ENCODE assay signal across 13 cellular contexts in the genomic region with DNA sequence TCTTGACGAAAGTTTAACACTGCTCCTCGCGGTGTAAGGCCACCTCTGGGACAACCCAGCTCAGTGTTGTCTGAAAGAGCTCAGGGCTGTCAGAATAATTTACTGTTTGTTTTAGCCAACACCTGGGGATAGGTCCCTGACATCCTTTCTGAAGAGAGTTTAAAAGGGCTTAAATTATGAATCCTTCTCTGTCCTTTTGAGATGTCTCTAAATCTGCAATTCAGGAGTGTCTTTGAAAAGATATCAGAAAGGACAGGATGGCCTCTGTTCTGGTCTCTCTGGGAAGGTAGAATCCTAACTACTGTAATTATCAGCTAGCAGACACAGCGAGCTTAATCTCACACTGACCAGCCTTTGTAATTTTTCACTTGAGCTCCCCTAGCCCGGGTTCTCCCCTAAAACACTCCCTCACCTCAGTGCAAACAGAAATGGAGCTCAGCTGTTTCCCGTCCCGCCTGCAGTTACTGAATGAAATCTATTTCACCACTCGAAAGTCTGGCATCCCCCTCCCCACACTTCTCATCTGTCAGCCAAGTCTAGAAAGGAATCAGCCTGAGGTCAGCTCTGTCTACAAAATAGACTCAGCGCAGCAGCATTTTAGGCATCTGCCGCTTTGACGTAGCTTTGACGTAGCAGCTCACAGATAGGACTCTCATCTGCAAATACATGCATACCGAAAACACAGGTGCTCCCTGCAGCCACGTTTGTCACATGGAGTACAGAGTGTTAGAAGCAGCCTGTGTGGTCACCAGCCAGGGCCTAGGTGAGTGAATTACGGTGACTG. TPM values are rescaled to one million over a fixed set of nuclear protein-coding genes. Genes with fewer than 3 reads are reported as not detected.
DNase-seq lines count a peak whose midpoint lies in the region; ATAC-seq, FAIRE-seq and TF ChIP-seq lines count a peak whose summit lies in the region.
"Had no signal": no experiment of that assay in that cellular context is flagged by ENCODE, and none has a peak within 500 bp of the region (broad histone marks: within the 10 kb centered on the region; RNA-seq: fewer than 3 reads in every experiment).

No MANE protein-coding gene starts in this region.

- H3K36me3 Mint-ChIP-seq in activated CD8-positive, alpha-beta T cell treated with anti-CD3 and anti-CD28 coated beads for 36 hours (ENCODE audit: low read depth), result peaks cover 12% of the 10 kb centered on the region
- peaks cover 22% of the 10 kb centered on the region for H3K36me3 Mint-ChIP-seq in activated CD8-positive, alpha-beta T cell treated with anti-CD3 and anti-CD28 coated beads, Interleukin-2, amount 10 ng/mL, durations not matched to agents 7 days and 5 days (ENCODE audit: low read depth)

- no peak overlapping the region for H3K4ac ChIP-seq in trophoblast cell (ENCODE audit: low read depth, low read length)

- H3K27ac ChIP-seq in gastroesophageal sphincter (peak overlapping the region in 3 of 4 donors; percentile 50 to 91 (median 91)), trophoblast cell (ENCODE audit: low read depth, low read length) (no peak overlapping the region)

- intact Hi-C loops in activated CD8-positive, alpha-beta T cell treated with anti-CD3 and anti-CD28 coated beads for 36 hours (cut with micrococcal nuclease), result loop anchor here (10.0 kb wide), 1 partner anchor 156 kb away; the partner anchor contains the start of gene NCAPG2

- H3K9ac ChIP-seq in trophoblast cell (ENCODE audit: low read length), result no peak overlapping the region

- H3K27me3 ChIP-seq in gastroesophageal sphincter, result no peaks in the 10 kb centered on the region
- H3K27me3 ChIP-seq in trophoblast cell (ENCODE audit: insufficient read depth, low read length), result no peaks in the 10 kb centered on the region
- H3K27me3 ChIP-seq: tibial nerve had no signal

- POLR2A ChIA-PET in activated CD8-positive, alpha-beta T cell treated with anti-CD3 and anti-CD28 coated beads for 36 hours (lab: Charles Lee), result interaction anchor here (0.7 to 2.0 kb wide), 3 partner anchors 32 to 42 kb away, joined by 3 to 6 read pairs (median 4); partner anchors contain the start of gene ESYT2
- POLR2A ChIA-PET in activated CD8-positive, alpha-beta T cell treated with anti-CD3 and anti-CD28 coated beads, Interleukin-2, amount 10 ng/mL, durations not matched to agents 7 days and 5 days (lab: Charles Lee), result interaction anchor here (1.6 kb wide), 1 partner anchor 14 kb away, joined by 5 read pairs; no protein-coding TSS in a partner anchor

- H3K4me1 ChIP-seq in gastroesophageal sphincter, result peaks cover 0 to 67% (median 12%) of the 10 kb centered on the region in 3 donors
- peaks cover 0 to 2% of the 10 kb centered on the region in 2 experiments for H3K4me1 ChIP-seq in trophoblast cell (ENCODE audit: control insufficient read depth in 1 of 2, insufficient read depth in 2 of 2, low read length in 2 of 2)

- H2BK120ac ChIP-seq in trophoblast cell (ENCODE audit: insufficient read depth, low read length, poor library complexity), result no peak overlapping the region

- ATAC-seq in activated CD8-positive, alpha-beta T cell treated with anti-CD3 and anti-CD28 coated beads for 36 hours, result no peak
- no peak for ATAC-seq in activated CD8-positive, alpha-beta T cell treated with anti-CD3 and anti-CD28 coated beads, Interleukin-2, amount 10 ng/mL, durations not matched to agents 7 days and 5 days
- no peak for ATAC-seq in gastroesophageal sphincter
- ATAC-seq: effector memory CD8-positive, alpha-beta T cell had no signal

- no peak for TF ChIP-seq POLR2A in gastroesophageal sphincter (IDR thresholded peaks at IDR 0.05)
- TF ChIP-seq POLR2A in H54 (IDR thresholded peaks at IDR 0.05; ENCODE audit: low read depth, low read length), result no peak

- no peak overlapping the region for H3K4me3 ChIP-seq in gastroesophageal sphincter
- no peak overlapping the region for H3K4me3 ChIP-seq in trophoblast cell (ENCODE audit: low read depth, low read length)
- H3K4me3 ChIP-seq: tibial nerve had no signal

- H2BK5ac ChIP-seq in trophoblast cell (ENCODE audit: low read depth, low read length, poor library complexity), result no peak overlapping the region

- 50 to 62% methylated on average over 7 to 11 of the region's 15 CpGs for WGBS in gastroesophageal sphincter (ENCODE audit: low coverage in 1 of 2), 2 donors
- WGBS in trophoblast cell (ENCODE audit: extremely low coverage, insufficient coverage, insufficient read length), result no CpG with 5 or more reads among the region's 15 CpGs

- H3K79me1 ChIP-seq in trophoblast cell (ENCODE audit: low read length), result peaks cover 8% of the 10 kb centered on the region

- no peak for FAIRE-seq in H54 (lab: Jason Lieb, UNC)

- H3K9me3 ChIP-seq in gastroesophageal sphincter (no peaks in the 10 kb centered on the region), trophoblast cell (ENCODE audit: insufficient read depth, low read depth, low read length) (no peaks in the 10 kb centered on the region)
- H3K9me3 ChIP-seq: tibial nerve had no signal

- no peak overlapping the region for H4K8ac ChIP-seq in trophoblast cell (ENCODE audit: low read depth, low read length)

- H4K12ac ChIP-seq in trophoblast cell (ENCODE audit: low read depth, low read length), result no peak overlapping the region

- no peak overlapping the region for H2BK12ac ChIP-seq in trophoblast cell (ENCODE audit: low read length)

- H3K4me2 ChIP-seq in trophoblast cell (ENCODE audit: low read length), result no peak overlapping the region

- H3K79me2 ChIP-seq in trophoblast cell (ENCODE audit: control insufficient read depth, insufficient read depth, low read length, poor library complexity), result peaks cover 6% of the 10 kb centered on the region

- no peak overlapping the region for H2AK5ac ChIP-seq in trophoblast cell (ENCODE audit: low read length)

- no peak overlapping the region for H4K91ac ChIP-seq in trophoblast cell (ENCODE audit: low read depth, low read length)

- H3K4me3 Mint-ChIP-seq in activated CD8-positive, alpha-beta T cell treated with anti-CD3 and anti-CD28 coated beads for 36 hours, result no peak overlapping the region
- H3K4me3 Mint-ChIP-seq in activated CD8-positive, alpha-beta T cell treated with anti-CD3 and anti-CD28 coated beads, Interleukin-2, amount 10 ng/mL, durations not matched to agents 7 days and 5 days, result no peak overlapping the region

- H3K4me1 Mint-ChIP-seq in activated CD8-positive, alpha-beta T cell treated with anti-CD3 and anti-CD28 coated beads for 36 hours (ENCODE audit: low read depth), result peaks cover 47% of the 10 kb centered on the region
- peaks cover 67% of the 10 kb centered on the region for H3K4me1 Mint-ChIP-seq in activated CD8-positive, alpha-beta T cell treated with anti-CD3 and anti-CD28 coated beads, Interleukin-2, amount 10 ng/mL, durations not matched to agents 7 days and 5 days (ENCODE audit: low read depth)

- TF ChIP-seq EP300 in gastroesophageal sphincter (IDR thresholded peaks at IDR 0.05), result no peak

- peak overlapping the region; percentile 20 for H3K27ac Mint-ChIP-seq in activated CD8-positive, alpha-beta T cell treated with anti-CD3 and anti-CD28 coated beads for 36 hours
- H3K27ac Mint-ChIP-seq in activated CD8-positive, alpha-beta T cell treated with anti-CD3 and anti-CD28 coated beads, Interleukin-2, amount 10 ng/mL, durations not matched to agents 7 days and 5 days, result no peak overlapping the region

- no peak overlapping the region for H3K14ac ChIP-seq in trophoblast cell (ENCODE audit: low read length)

- H3K23ac ChIP-seq in trophoblast cell (ENCODE audit: low read length), result no peak overlapping the region

- no peak for TF ChIP-seq CTCF in activated CD8-positive, alpha-beta T cell treated with anti-CD3 and anti-CD28 coated beads for 36 hours (IDR thresholded peaks at IDR 0.05)
- TF ChIP-seq CTCF in gastroesophageal sphincter (IDR thresholded peaks at IDR 0.05), result no peak
- TF ChIP-seq CTCF in GM20000 (IDR thresholded peaks at IDR 0.05; ENCODE audit: extremely low read depth, missing control alignments), result no peak

- H2AFZ ChIP-seq in trophoblast cell (ENCODE audit: insufficient read depth, low read length, poor library complexity), result no peak overlapping the region

- no peak for DNase-seq in activated CD8-positive, alpha-beta T cell treated with anti-CD3 and anti-CD28 coated beads for 36 hours
- no peak for DNase-seq in activated CD8-positive, alpha-beta T cell treated with anti-CD3 and anti-CD28 coated beads, Interleukin-2, amount 10 ng/mL, durations not matched to agents 7 days and 5 days
- DNase-seq in NCI-H69 (lab: John Stamatoyannopoulos, UW) (peak; percentile 49), trophoblast cell (peak; percentile 41 to 63), H54 (ENCODE audit: insufficient read length, low spot score) (no peak), HPDE6-E6E7 (ENCODE audit: extremely low spot score) (no peak), GM20000 (ENCODE audit: low spot score) (no peak)
- DNase-seq: activated CD4-positive, CD25-positive, alpha-beta regulatory T cell; DMS 273 treated with DMSO at 0.1 percent for 48 hours; effector memory CD8-positive, alpha-beta T cell; NCI-H2081 had no signal

- no peak overlapping the region for H3K18ac ChIP-seq in trophoblast cell (ENCODE audit: low read length)

- H3K27me3 Mint-ChIP-seq in activated CD8-positive, alpha-beta T cell treated with anti-CD3 and anti-CD28 coated beads for 36 hours, result no peaks in the 10 kb centered on the region
- H3K27me3 Mint-ChIP-seq in activated CD8-positive, alpha-beta T cell treated with anti-CD3 and anti-CD28 coated beads, Interleukin-2, amount 10 ng/mL, durations not matched to agents 7 days and 5 days (ENCODE audit: low read depth), result no peaks in the 10 kb centered on the region
- H3K27me3 Mint-ChIP-seq: effector memory CD8-positive, alpha-beta T cell had no signal

- no peaks in the 10 kb centered on the region for H3K9me3 Mint-ChIP-seq in activated CD8-positive, alpha-beta T cell treated with anti-CD3 and anti-CD28 coated beads for 36 hours
- no peaks in the 10 kb centered on the region for H3K9me3 Mint-ChIP-seq in activated CD8-positive, alpha-beta T cell treated with anti-CD3 and anti-CD28 coated beads, Interleukin-2, amount 10 ng/mL, durations not matched to agents 7 days and 5 days (ENCODE audit: insufficient read depth)
- H3K9me3 Mint-ChIP-seq: effector memory CD8-positive, alpha-beta T cell had no signal

- H3K36me3 ChIP-seq in gastroesophageal sphincter (no peaks in the 10 kb centered on the region), trophoblast cell (ENCODE audit: control insufficient read depth in 1 of 2, insufficient read depth in 2 of 2, low read length in 2 of 2) (no peaks in the 10 kb centered on the region)
- H3K36me3 ChIP-seq: tibial nerve had no signal

- CTCF ChIA-PET in activated CD8-positive, alpha-beta T cell treated with anti-CD3 and anti-CD28 coated beads for 36 hours (lab: Charles Lee), result interaction anchor here (1.4 to 1.6 kb wide), 2 partner anchors 116 to 156 kb away, joined by 4 to 5 read pairs; partner anchors contain the start of gene NCAPG2
- CTCF ChIA-PET in activated CD8-positive, alpha-beta T cell treated with anti-CD3 and anti-CD28 coated beads, Interleukin-2, amount 10 ng/mL, durations not matched to agents 7 days and 5 days (lab: Charles Lee), result interaction anchor here (1.0 to 2.4 kb wide), 2 partner anchors 10 to 115 kb away, joined by 3 to 10 read pairs; no protein-coding TSS in a partner anchor

RNA-seq across cellular contexts. Expression of gene DYNC2I1, which starts 4.8 kb away (rescaled TPM):
- total RNA-seq in activated CD8-positive, alpha-beta T cell treated with anti-CD3 and anti-CD28 coated beads for 36 hours, result 10 to 100 TPM; 14.8 to 17.0 TPM
- total RNA-seq in activated CD8-positive, alpha-beta T cell treated with anti-CD3 and anti-CD28 coated beads, Interleukin-2, amount 10 ng/mL, durations not matched to agents 7 days and 5 days, result 10 to 100 TPM; 17.4 to 18.9 TPM
- total RNA-seq in gastroesophageal sphincter, result 10 to 100 TPM; 11.6 to 36.9 (median 23.4) TPM
- polyA plus RNA-seq in trophoblast cell (2013), result 7.6 and 7.8 TPM in 2 replicates

RNA-seq across cellular contexts. Expression of gene ESYT2, which starts 31.9 kb away (rescaled TPM):
- total RNA-seq in activated CD8-positive, alpha-beta T cell treated with anti-CD3 and anti-CD28 coated beads for 36 hours, result 10 to 100 TPM; 55.5 to 56.6 TPM
- 10 to 100 TPM; 85.0 to 85.9 TPM for total RNA-seq in activated CD8-positive, alpha-beta T cell treated with anti-CD3 and anti-CD28 coated beads, Interleukin-2, amount 10 ng/mL, durations not matched to agents 7 days and 5 days
- total RNA-seq in gastroesophageal sphincter, result 100 to 1,000 TPM; 209 to 286 (median 230) TPM
- 58.7 and 59.5 TPM in 2 replicates for polyA plus RNA-seq in trophoblast cell (2013)

Comparison
In these comparisons a context has a peak if more than half of its experiments do, and no peak if none do; other contexts are left out.
1. DNase-seq: peak in NCI-H69 (single experiment) and trophoblast cell (2 of 2); none in activated CD8-positive, alpha-beta T cell treated with anti-CD3 and anti-CD28 coated beads for 36 hours (single experiment), activated CD8-positive, alpha-beta T cell treated with anti-CD3 and anti-CD28 coated beads, Interleukin-2, amount 10 ng/mL, durations not matched to agents 7 days and 5 days (single experiment), H54 (single experiment), HPDE6-E6E7 (single experiment) and GM20000 (single experiment).